ENCODE assay signal across 1 cellular context in genomic region chr12:69623970-69624369, GRCh38.
TF ChIP-seq lines count a peak whose summit lies in the region.

No MANE protein-coding gene starts in this region.

TF ChIP-seq in K562, 482 proteins besides CTCF, POLR2A, EP300 and RAD21 (continued from another document and continues in another):
- TF ChIP-seq DEAF1 (CRISPR knock-in tag; IDR thresholded peaks at IDR 0.05), result peak; percentile 27; the same call in 1 of the 2 replicates
- peak; percentile 93 for TF ChIP-seq CHAMP1 (IDR thresholded peaks at IDR 0.05)
- no peak for TF ChIP-seq STAG1 (CRISPR knock-in tag; IDR thresholded peaks at IDR 0.05; ENCODE audit: borderline replicate concordance)
- TF ChIP-seq ZNF354B (CRISPR knock-in tag; IDR thresholded peaks at IDR 0.05), result no peak
- peak; percentile 65; the same call in 1 of the 2 replicates for TF ChIP-seq ZBTB9 (CRISPR knock-in tag; IDR thresholded peaks at IDR 0.05)
- TF ChIP-seq FOXJ3 (CRISPR knock-in tag; IDR thresholded peaks at IDR 0.05), result no peak
- no peak for TF ChIP-seq ZSCAN32 (CRISPR knock-in tag; IDR thresholded peaks at IDR 0.05)
- no peak for TF ChIP-seq E2F1 (CRISPR knock-in tag; IDR thresholded peaks at IDR 0.05)
- peak; percentile 48; the same call in 1 of the 2 replicates for TF ChIP-seq TCF7L2 (IDR thresholded peaks at IDR 0.05; ENCODE audit: low read depth, low read length)
- no peak for TF ChIP-seq CSDE1 (IDR thresholded peaks at IDR 0.05)
- no peak for TF ChIP-seq SREBF2 (CRISPR knock-in tag; IDR thresholded peaks at IDR 0.05)
- no peak for TF ChIP-seq ZNF143 (CRISPR knock-in tag; IDR thresholded peaks at IDR 0.05)
- TF ChIP-seq RFX1 (IDR thresholded peaks at IDR 0.05), result no peak
- TF ChIP-seq SAFB2 (IDR thresholded peaks at IDR 0.05; ENCODE audit: borderline replicate concordance, low read depth, low read length, severe bottlenecking), result no peak
- TF ChIP-seq BHLHE40 (IDR thresholded peaks at IDR 0.05; ENCODE audit: low read length), result peak; percentile 99
- TF ChIP-seq SRSF7 (optimal IDR thresholded peaks at IDR 0.05; ENCODE audit: low read depth, low read length), result no peak
- no peak for TF ChIP-seq IFI16 (CRISPR knock-in tag; IDR thresholded peaks at IDR 0.05)
- peak; percentile 58; the same call in 1 of the 2 replicates for TF ChIP-seq ZNF592 (IDR thresholded peaks at IDR 0.05)
- peak; percentile 92 for TF ChIP-seq MYNN (IDR thresholded peaks at IDR 0.05)
- TF ChIP-seq MYNN (CRISPR knock-in tag; IDR thresholded peaks at IDR 0.05), result no peak
- TF ChIP-seq ATF4 (CRISPR knock-in tag; IDR thresholded peaks at IDR 0.05), result peak; percentile 73
- TF ChIP-seq BCL6 (CRISPR knock-in tag; IDR thresholded peaks at IDR 0.05), result peak; percentile 40; the same call in 1 of the 2 replicates
- no peak for TF ChIP-seq E4F1 (CRISPR knock-in tag; IDR thresholded peaks at IDR 0.05; ENCODE audit: borderline replicate concordance)
- no peak for TF ChIP-seq RBFOX2 (IDR thresholded peaks at IDR 0.05; ENCODE audit: low read depth, low read length)
- peak; percentile 93 for TF ChIP-seq CREB3 (tag; conservative IDR thresholded peaks at IDR 0.05; ENCODE audit: low read depth)
- TF ChIP-seq ZBTB49 (CRISPR knock-in tag; IDR thresholded peaks at IDR 0.05; ENCODE audit: borderline replicate concordance), result no peak
- TF ChIP-seq BRF1 (IDR thresholded peaks at IDR 0.05; ENCODE audit: borderline replicate concordance, extremely low read depth, insufficient read length), result no peak
- TF ChIP-seq ZNF444 (CRISPR knock-in tag; IDR thresholded peaks at IDR 0.05), result no peak
- TF ChIP-seq SMARCB1 (IDR thresholded peaks at IDR 0.05; ENCODE audit: insufficient read length, low read depth), result peak; percentile 59
- no peak for TF ChIP-seq TGIF2 (CRISPR knock-in tag; IDR thresholded peaks at IDR 0.05)
- TF ChIP-seq NFIX (CRISPR knock-in tag; IDR thresholded peaks at IDR 0.05; ENCODE audit: low read depth), result no peak
- TF ChIP-seq CEBPB (tag; IDR thresholded peaks at IDR 0.05), result no peak
- no peak for TF ChIP-seq CAMTA2 (CRISPR knock-in tag; conservative IDR thresholded peaks at IDR 0.05)
- TF ChIP-seq STAT5A (IDR thresholded peaks at IDR 0.05; ENCODE audit: borderline replicate concordance, low read length), result peak; percentile 98
- no peak for TF ChIP-seq TSHZ1 (CRISPR knock-in tag; IDR thresholded peaks at IDR 0.05)
- no peak for TF ChIP-seq ZBTB43 (CRISPR knock-in tag; IDR thresholded peaks at IDR 0.05)
